In genomic region chr1:47224676-47225399, GRCh38 we compare ENCODE assay signal across 1 cellular context.
TF ChIP-seq lines count a peak whose summit lies in the region.

No MANE protein-coding gene starts in this region.

TF ChIP-seq in K562, 482 proteins besides CTCF, POLR2A, EP300 and RAD21 (continued from another document):
- TF ChIP-seq, protein P1, sequence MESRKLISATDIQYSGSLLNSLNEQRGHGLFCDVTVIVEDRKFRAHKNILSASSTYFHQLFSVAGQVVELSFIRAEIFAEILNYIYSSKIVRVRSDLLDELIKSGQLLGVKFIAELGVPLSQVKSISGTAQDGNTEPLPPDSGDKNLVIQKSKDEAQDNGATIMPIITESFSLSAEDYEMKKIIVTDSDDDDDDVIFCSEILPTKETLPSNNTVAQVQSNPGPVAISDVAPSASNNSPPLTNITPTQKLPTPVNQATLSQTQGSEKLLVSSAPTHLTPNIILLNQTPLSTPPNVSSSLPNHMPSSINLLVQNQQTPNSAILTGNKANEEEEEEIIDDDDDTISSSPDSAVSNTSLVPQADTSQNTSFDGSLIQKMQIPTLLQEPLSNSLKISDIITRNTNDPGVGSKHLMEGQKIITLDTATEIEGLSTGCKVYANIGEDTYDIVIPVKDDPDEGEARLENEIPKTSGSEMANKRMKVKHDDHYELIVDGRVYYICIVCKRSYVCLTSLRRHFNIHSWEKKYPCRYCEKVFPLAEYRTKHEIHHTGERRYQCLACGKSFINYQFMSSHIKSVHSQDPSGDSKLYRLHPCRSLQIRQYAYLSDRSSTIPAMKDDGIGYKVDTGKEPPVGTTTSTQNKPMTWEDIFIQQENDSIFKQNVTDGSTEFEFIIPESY (CRISPR knock-in tag; IDR thresholded peaks at IDR 0.05): peak; percentile 71
- peak; percentile 72 for TF ChIP-seq RBFOX2 (IDR thresholded peaks at IDR 0.05; ENCODE audit: low read depth, low read length)
- TF ChIP-seq TEAD4 (IDR thresholded peaks at IDR 0.05; ENCODE audit: low read length): no peak
- no peak for TF ChIP-seq TEAD4 (CRISPR knock-in tag; IDR thresholded peaks at IDR 0.05; ENCODE audit: borderline replicate concordance)
- TF ChIP-seq POLR2AphosphoS5 (IDR thresholded peaks at IDR 0.05; ENCODE audit: control insufficient read depth, insufficient read depth, low read depth, low read length): 0 out of 2 replicates have a peak, but pooled peaks have one; percentile 10
- TF ChIP-seq HMGN3 (IDR thresholded peaks at IDR 0.05; ENCODE audit: borderline replicate concordance, extremely low read depth, insufficient read length, low read depth, low read length): peak; percentile 43
- peak; percentile 66 for TF ChIP-seq POLR2G (IDR thresholded peaks at IDR 0.05; ENCODE audit: low read depth, low read length)
- TF ChIP-seq KDM2B (CRISPR knock-in tag; IDR thresholded peaks at IDR 0.05): no peak
- peak; percentile 8; the same call in 1 of the 2 replicates for TF ChIP-seq SUPT5H (IDR thresholded peaks at IDR 0.05)
